20 cellular contexts compared by ENCODE assay signal in the genomic region with DNA sequence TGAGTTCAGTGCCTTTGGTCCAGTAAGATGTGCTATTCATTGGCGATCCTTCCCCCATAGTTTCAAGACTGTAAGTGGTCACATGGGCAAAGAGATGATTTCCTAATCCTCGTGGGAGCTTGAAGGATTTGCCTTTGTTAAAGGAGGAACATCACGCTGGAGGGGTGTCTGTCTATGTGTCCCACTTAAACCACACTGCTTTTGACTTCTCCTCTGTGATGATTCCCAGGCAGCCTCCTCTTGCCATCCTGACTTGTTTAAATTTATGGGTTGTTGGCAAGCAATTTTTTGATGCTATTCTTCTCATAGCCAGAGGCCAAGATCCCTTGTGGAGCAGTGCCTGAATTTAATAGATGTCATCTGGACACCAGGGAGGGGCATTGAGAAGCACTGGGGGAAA.
DNase-seq lines count a peak whose midpoint lies in the region; ATAC-seq and TF ChIP-seq lines count a peak whose summit lies in the region.
"Had no signal": no experiment of that assay in that cellular context is flagged by ENCODE, and none has a peak within 500 bp of the region (broad histone marks: within the 10 kb centered on the region; RNA-seq: fewer than 3 reads in every experiment).

No MANE protein-coding gene starts in this region.

- ATAC-seq in CD4-positive, alpha-beta T cell (ENCODE audit: poor library complexity): no peak
- no peak for ATAC-seq in HG02588 (IDR thresholded peaks at IDR 0.05; ENCODE audit: unreplicated experiment)
- ATAC-seq: activated T-helper 17 cell treated with anti-CD3 and anti-CD28 coated beads, Interleukin-2, amount 50 U/mL, for 72 hours; Right ventricle myocardium inferior; T-helper 17 cell had no signal

- H3K27me3 Mint-ChIP-seq in CD4-positive, alpha-beta T cell: no peaks in the 10 kb centered on the region
- no peaks in the 10 kb centered on the region for H3K27me3 Mint-ChIP-seq in CD8-positive, alpha-beta memory T cell
- H3K27me3 Mint-ChIP-seq: activated T-helper 17 cell treated with anti-CD3 and anti-CD28 coated beads, Interleukin-2, amount 50 U/mL, for 72 hours; T-helper 17 cell had no signal

- H3K9ac ChIP-seq in SK-N-SH: no peak overlapping the region

- H3K27me3 ChIP-seq in SK-N-SH (ENCODE audit: insufficient read depth) (no peaks in the 10 kb centered on the region), tibial artery (no peaks in the 10 kb centered on the region)
- no peaks in the 10 kb centered on the region for H3K27me3 ChIP-seq in CD4-positive, alpha-beta T cell (ENCODE audit: control insufficient read depth, insufficient read depth, low read length)
- no peaks in the 10 kb centered on the region for H3K27me3 ChIP-seq in CD8-positive, alpha-beta memory T cell (ENCODE audit: insufficient read depth, low read length, poor library complexity, severe bottlenecking)

- no peak for TF ChIP-seq RAD21 in SK-N-SH (IDR thresholded peaks at IDR 0.05; ENCODE audit: low read length)

- no peak overlapping the region for H2AFZ ChIP-seq in SK-N-SH (ENCODE audit: low read depth)

- POLR2A ChIA-PET in SK-N-SH (lab: Yijun Ruan, JAX): no interaction called here
- POLR2A ChIA-PET in CD4-positive, alpha-beta T cell (lab: Charles Lee): no interaction called here
- POLR2A ChIA-PET in CD8-positive, alpha-beta memory T cell (lab: Charles Lee): no interaction called here

- 82% methylated on average over 3 of the region's 3 CpGs for WGBS in SK-N-SH (ENCODE audit: low lambda C conversion rate)

- H3K4me1 ChIP-seq in SK-N-SH (ENCODE audit: control insufficient read depth in 1 of 2, insufficient read depth in 2 of 2, low read depth in 1 of 2, low read length in 1 of 2) (peaks cover 10 to 35% of the 10 kb centered on the region in 2 experiments; a peak in 2 of 4 replicates), tibial artery (peaks cover 0 to 57% (median 49%) of the 10 kb centered on the region in 4 donors)
- no peaks in the 10 kb centered on the region for H3K4me1 ChIP-seq in CD8-positive, alpha-beta memory T cell (ENCODE audit: insufficient read depth, low read length)

- H3K79me2 ChIP-seq in SK-N-SH (ENCODE audit: insufficient read depth): peaks cover 14% of the 10 kb centered on the region

- CTCF ChIA-PET in SK-N-SH (lab: Yijun Ruan, JAX): no interaction called here
- CTCF ChIA-PET in CD4-positive, alpha-beta T cell (lab: Charles Lee): no interaction called here
- CTCF ChIA-PET in CD8-positive, alpha-beta memory T cell (lab: Charles Lee): no interaction called here

- H4K20me1 ChIP-seq in SK-N-SH (ENCODE audit: insufficient read depth): no peaks in the 10 kb centered on the region

- peak overlapping the region in 1 of 2 experiments; percentile 54; a peak in 1 of 4 replicates for H3K27ac ChIP-seq in SK-N-SH (ENCODE audit: low read depth in 2 of 2, low read length in 1 of 2)
- peak overlapping the region; percentile 73 to 75 for H3K27ac ChIP-seq in tibial artery
- no peak overlapping the region for H3K27ac ChIP-seq in CD4-positive, alpha-beta T cell (ENCODE audit: low read depth, low read length)
- no peak overlapping the region for H3K27ac ChIP-seq in CD8-positive, alpha-beta memory T cell (ENCODE audit: low read depth, low read length)
- H3K27ac ChIP-seq: C4-2B had no signal

- H3K9me2 ChIP-seq in SK-N-SH: no peaks in the 10 kb centered on the region

- DNase-seq in GM04503 (ENCODE audit: low read depth): peak; percentile 63
- DNase-seq in SK-N-SH: peak; percentile 28
- peak; percentile 31 to 75 for DNase-seq in foreskin fibroblast
- DNase-seq in tibial artery: no peak
- no peak for DNase-seq in CD4-positive, alpha-beta T cell
- DNase-seq in CD8-positive, alpha-beta memory T cell: no peak
- DNase-seq in NCI-H2029 (lab: John Stamatoyannopoulos, UW): no peak
- DNase-seq: activated CD4-positive, CD25-positive, alpha-beta regulatory T cell; central memory CD4-positive, alpha-beta T cell; effector memory CD4-positive, alpha-beta T cell; NCI-H1436 treated with DMSO at 0.1 percent for 48 hours; NCI-H345; nucleus accumbens; stimulated activated CD4-positive, alpha-beta T cell treated with anti-CD3 and anti-CD28 coated beads, Interleukin-2, amount 100 ng/mL, for 48 hours; substantia nigra; T-helper 17 cell had no signal

- H3K4me3 ChIP-seq in SK-N-SH (ENCODE audit: low read depth in 2 of 2, low read length in 1 of 2): no peak overlapping the region
- peak overlapping the region in 1 of 2 donors; percentile 17 for H3K4me3 ChIP-seq in foreskin fibroblast (ENCODE audit: low read depth in 1 of 2, low read length in 2 of 2)
- no peak overlapping the region for H3K4me3 ChIP-seq in tibial artery
- H3K4me3 ChIP-seq in CD8-positive, alpha-beta memory T cell (ENCODE audit: low read length): no peak overlapping the region

- H3K9me3 ChIP-seq in SK-N-SH: no peaks in the 10 kb centered on the region
- no peaks in the 10 kb centered on the region for H3K9me3 ChIP-seq in tibial artery
- no peaks in the 10 kb centered on the region for H3K9me3 ChIP-seq in CD4-positive, alpha-beta T cell (ENCODE audit: control insufficient read depth, low read length)
- H3K9me3 ChIP-seq in CD8-positive, alpha-beta memory T cell (ENCODE audit: low read length): no peaks in the 10 kb centered on the region

- H3K36me3 Mint-ChIP-seq in CD4-positive, alpha-beta T cell (ENCODE audit: low read depth): no peaks in the 10 kb centered on the region
- no peaks in the 10 kb centered on the region for H3K36me3 Mint-ChIP-seq in CD8-positive, alpha-beta memory T cell

- H3K4me1 Mint-ChIP-seq in CD4-positive, alpha-beta T cell (ENCODE audit: low read depth): no peaks in the 10 kb centered on the region
- peaks cover 7 to 9% (median 8%) of the 10 kb centered on the region in 3 donors for H3K4me1 Mint-ChIP-seq in CD8-positive, alpha-beta memory T cell
- H3K4me1 Mint-ChIP-seq: activated T-helper 17 cell treated with anti-CD3 and anti-CD28 coated beads, Interleukin-2, amount 50 U/mL, for 72 hours; T-helper 17 cell had no signal

- intact Hi-C loops in tibial artery (cut with DNase I; ENCODE audit: low total_unique reads): no loop called here
- intact Hi-C loops in CD4-positive, alpha-beta T cell (cut with DNase I, micrococcal nuclease): loop anchor here in 1 of 2 experiments (5.0 kb wide), 1 partner anchor 1972 kb away; no protein-coding TSS in a partner anchor

- H3K4me2 ChIP-seq in SK-N-SH: no peak overlapping the region; the same call in 1 of the 2 replicates

- TF ChIP-seq EP300 in SK-N-SH (IDR thresholded peaks at IDR 0.05; ENCODE audit: borderline replicate concordance in 1 of 2, low read depth in 1 of 2, low read length in 1 of 2): peak in 1 of 2 experiments; percentile 21; a peak in 1 of 4 replicates

- H3K36me3 ChIP-seq in SK-N-SH (replicated peaks in 1 of 2; ENCODE audit: control insufficient read depth in 1 of 2, insufficient read depth in 2 of 2, low read length in 1 of 2) (no peaks in the 10 kb centered on the region), tibial artery (no peaks in the 10 kb centered on the region)
- H3K36me3 ChIP-seq in CD8-positive, alpha-beta memory T cell (ENCODE audit: insufficient read depth, low read length): no peaks in the 10 kb centered on the region

- no peak overlapping the region for H3K27ac Mint-ChIP-seq in CD4-positive, alpha-beta T cell
- H3K27ac Mint-ChIP-seq in CD8-positive, alpha-beta memory T cell: no peak overlapping the region
- H3K27ac Mint-ChIP-seq: activated T-helper 17 cell treated with anti-CD3 and anti-CD28 coated beads, Interleukin-2, amount 50 U/mL, for 72 hours; T-helper 17 cell had no signal

- H3F3A ChIP-seq in SK-N-SH (replicated peaks; ENCODE audit: insufficient read depth): no peaks in the 10 kb centered on the region

- TF ChIP-seq CTCF in SK-N-SH (IDR thresholded peaks at IDR 0.05): no peak
- no peak for TF ChIP-seq CTCF in foreskin fibroblast (IDR thresholded peaks at IDR 0.05; ENCODE audit: low read depth, low read length)
- no peak for TF ChIP-seq CTCF in tibial artery (IDR thresholded peaks at IDR 0.05)
- TF ChIP-seq CTCF in CD4-positive, alpha-beta T cell (IDR thresholded peaks at IDR 0.05): no peak

- no peaks in the 10 kb centered on the region for H3K9me3 Mint-ChIP-seq in CD4-positive, alpha-beta T cell
- H3K9me3 Mint-ChIP-seq in CD8-positive, alpha-beta memory T cell: no peaks in the 10 kb centered on the region
- H3K9me3 Mint-ChIP-seq: activated T-helper 17 cell treated with anti-CD3 and anti-CD28 coated beads, Interleukin-2, amount 50 U/mL, for 72 hours had no signal

- H3K4me3 Mint-ChIP-seq in CD4-positive, alpha-beta T cell: no peak overlapping the region
- H3K4me3 Mint-ChIP-seq in CD8-positive, alpha-beta memory T cell: no peak overlapping the region
- H3K4me3 Mint-ChIP-seq: activated T-helper 17 cell treated with anti-CD3 and anti-CD28 coated beads, Interleukin-2, amount 50 U/mL, for 72 hours; T-helper 17 cell had no signal

TF ChIP-seq in SK-N-SH, 30 proteins besides CTCF, POLR2A, EP300 and RAD21:
- TF ChIP-seq, protein P1, sequence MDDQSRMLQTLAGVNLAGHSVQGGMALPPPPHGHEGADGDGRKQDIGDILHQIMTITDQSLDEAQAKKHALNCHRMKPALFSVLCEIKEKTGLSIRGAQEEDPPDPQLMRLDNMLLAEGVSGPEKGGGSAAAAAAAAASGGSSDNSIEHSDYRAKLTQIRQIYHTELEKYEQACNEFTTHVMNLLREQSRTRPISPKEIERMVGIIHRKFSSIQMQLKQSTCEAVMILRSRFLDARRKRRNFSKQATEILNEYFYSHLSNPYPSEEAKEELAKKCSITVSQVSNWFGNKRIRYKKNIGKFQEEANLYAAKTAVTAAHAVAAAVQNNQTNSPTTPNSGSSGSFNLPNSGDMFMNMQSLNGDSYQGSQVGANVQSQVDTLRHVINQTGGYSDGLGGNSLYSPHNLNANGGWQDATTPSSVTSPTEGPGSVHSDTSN (IDR thresholded peaks at IDR 0.05): 0 out of 2 replicates have a peak, but pooled peaks have one; percentile 29
- no peak for TF ChIP-seq NRF1 (IDR thresholded peaks at IDR 0.05; ENCODE audit: low read depth, low read length)
- peak; percentile 26; the same call in 1 of the 2 replicates for TF ChIP-seq TCF12 (IDR thresholded peaks at IDR 0.05)
- no peak for TF ChIP-seq FOSL2 (IDR thresholded peaks at IDR 0.05; ENCODE audit: borderline replicate concordance, low read depth)
- peak; percentile 45; the same call in 1 of the 2 replicates for TF ChIP-seq RCOR1 (IDR thresholded peaks at IDR 0.05; ENCODE audit: low read length)
- TF ChIP-seq JUND (IDR thresholded peaks at IDR 0.05): no peak
TF ChIP-seq in SK-N-SH: peak in this region for 3.

Comparison
In these comparisons a context has a peak if more than half of its experiments do, and no peak if none do; other contexts are left out.
1. DNase-seq: peak in GM04503 (single experiment), SK-N-SH (single experiment) and foreskin fibroblast (2 of 2); none in tibial artery (0 of 2), CD4-positive, alpha-beta T cell (0 of 10), CD8-positive, alpha-beta memory T cell (0 of 5) and NCI-H2029 (single experiment).
2. H3K27ac ChIP-seq: peak in tibial artery (2 of 2); none in CD4-positive, alpha-beta T cell (single experiment) and CD8-positive, alpha-beta memory T cell (single experiment).